Comparison of ENCODE assay signal across 5 cellular contexts in genomic region chr18:14224551-14225285, GRCh38.
DNase-seq lines count a peak whose midpoint lies in the region; ATAC-seq, FAIRE-seq and TF ChIP-seq lines count a peak whose summit lies in the region.
"Not testable (repeated sequence)": the region's sequence is repeated elsewhere in the genome, so short reads cannot be mapped to it uniquely, and the experiment has no call there.

No MANE protein-coding gene starts in this region.

- POLR2A ChIA-PET in Caco-2 (lab: Charles Lee) = not testable (repeated sequence)

- H3K27me3 ChIP-seq in Caco-2 (replicated peaks; ENCODE audit: control insufficient read depth, insufficient read depth, low read length); right lobe of liver; pancreas: not testable (repeated sequence)

- not testable (repeated sequence) for H3K9ac ChIP-seq in kidney (ENCODE audit: low read length in 2 of 2)

- WGBS in right lobe of liver (ENCODE audit: insufficient coverage, low coverage, low lambda C conversion rate, missing lambda C conversion rate) = 87% methylated on average over 6 of the region's 27 CpGs
- WGBS in pancreas, 2 donors = 92 to 94% methylated on average over 26 to 27 of the region's 27 CpGs

- peaks cover 31% of the 10 kb centered on the region for H3K36me3 Mint-ChIP-seq in Caco-2 (ENCODE audit: insufficient read depth, unreplicated experiment)
- H3K36me3 Mint-ChIP-seq in chondrocyte (ENCODE audit: low read depth) = not testable (repeated sequence)

- not testable (repeated sequence) for H3K36me3 ChIP-seq in Caco-2 (ENCODE audit: control insufficient read depth, insufficient read depth, low read length); kidney (ENCODE audit: control insufficient read depth in 1 of 2, insufficient read depth in 2 of 2, low read length in 2 of 2); right lobe of liver; pancreas

- CTCF ChIA-PET in Caco-2 (lab: Charles Lee) = not testable (repeated sequence)

- not testable (repeated sequence) for H3K4me3 ChIP-seq in Caco-2 (ENCODE audit: low read depth, low read length); kidney (ENCODE audit: low read length in 2 of 2); right lobe of liver; pancreas

- H3K9me3 Mint-ChIP-seq in Caco-2 (ENCODE audit: unreplicated experiment) = not testable (repeated sequence)
- H3K9me3 Mint-ChIP-seq in chondrocyte (ENCODE audit: low read depth) = peaks cover 16% of the 10 kb centered on the region

- H3K27me3 Mint-ChIP-seq in Caco-2 (ENCODE audit: insufficient read depth, unreplicated experiment); chondrocyte (ENCODE audit: low read depth): not testable (repeated sequence)

- not testable (repeated sequence) for H3K27ac ChIP-seq in kidney (ENCODE audit: low read depth in 2 of 2, low read length in 2 of 2); right lobe of liver; pancreas

- not testable (repeated sequence) for ATAC-seq in right lobe of liver, pancreas

- peaks cover 19% of the 10 kb centered on the region for H3K4me1 Mint-ChIP-seq in Caco-2 (ENCODE audit: low read depth, unreplicated experiment)
- H3K4me1 Mint-ChIP-seq in chondrocyte (ENCODE audit: low read depth) = not testable (repeated sequence)

- H3K4me1 ChIP-seq in Caco-2 = peaks cover 11% of the 10 kb centered on the region
- H3K4me1 ChIP-seq in kidney (ENCODE audit: control insufficient read depth in 1 of 2, insufficient read depth in 1 of 2, low read depth in 1 of 2, low read length in 2 of 2); right lobe of liver; pancreas: not testable (repeated sequence)

- DNase-seq in Caco-2 = not testable (repeated sequence)
- DNase-seq in chondrocyte (ENCODE audit: low spot score) = peak; percentile 82
- DNase-seq in kidney = peak; percentile 71
- DNase-seq in right lobe of liver = peak in 2 of 3 donors; percentile 10 to 49
- peak in 4 of 6 donors; percentile 9 to 68 (median 26) for DNase-seq in pancreas

- FAIRE-seq in kidney (lab: Jason Lieb, UNC); pancreas (lab: Jason Lieb, UNC): not testable (repeated sequence)

- intact Hi-C loops in Caco-2 (cut with micrococcal nuclease; ENCODE audit: unreplicated experiment) = loop anchor here (5.0 kb wide), 1 partner anchor 47 kb away; no protein-coding TSS in a partner anchor
- intact Hi-C loops in kidney (cut with DNase I); right lobe of liver (cut with DNase I); pancreas (cut with DNase I): not testable (repeated sequence)

- not testable (repeated sequence) for TF ChIP-seq POLR2A in right lobe of liver (IDR thresholded peaks at IDR 0.05)

- H3K27ac Mint-ChIP-seq in Caco-2 (ENCODE audit: unreplicated experiment) = peak overlapping the region; percentile 95
- H3K27ac Mint-ChIP-seq in chondrocyte (ENCODE audit: unreplicated experiment) = not testable (repeated sequence)

- not testable (repeated sequence) for H3K9me3 ChIP-seq in Caco-2; kidney (ENCODE audit: control insufficient read depth in 1 of 2, low read length in 2 of 2); right lobe of liver; pancreas

- peak overlapping the region; percentile 68 for H3K4me3 Mint-ChIP-seq in Caco-2 (ENCODE audit: unreplicated experiment)
- H3K4me3 Mint-ChIP-seq in chondrocyte (ENCODE audit: unreplicated experiment) = not testable (repeated sequence)

- not testable (repeated sequence) for TF ChIP-seq CTCF in Caco-2 (IDR thresholded peaks at IDR 0.05; ENCODE audit: insufficient read depth in 1 of 2, low read depth in 1 of 2, low read length in 1 of 2, severe bottlenecking in 1 of 2, unreplicated experiment in 1 of 2); chondrocyte (IDR thresholded peaks at IDR 0.05); kidney (IDR thresholded peaks at IDR 0.05; ENCODE audit: borderline replicate concordance, extremely low read depth, insufficient read depth); right lobe of liver (IDR thresholded peaks at IDR 0.05); pancreas (IDR thresholded peaks at IDR 0.05)

- not testable (repeated sequence) for BruUV-seq in Caco-2 (replicated peaks; lab: Mats Ljungman, UMichigan)
